Comparison of ENCODE assay signal across 9 cellular contexts in genomic region chr1:184890539-184890973, GRCh38.
DNase-seq lines count a peak whose midpoint lies in the region; ATAC-seq and TF ChIP-seq lines count a peak whose summit lies in the region.
"Had no signal": no experiment of that assay in that cellular context is flagged by ENCODE, and none has a peak within 500 bp of the region (broad histone marks: within the 10 kb centered on the region; RNA-seq: fewer than 3 reads in every experiment).

No MANE protein-coding gene starts in this region.

- peak; percentile 65 for ATAC-seq in mucosa of descending colon

- H3K9me3 ChIP-seq in mucosa of descending colon = no peaks in the 10 kb centered on the region

- no peaks in the 10 kb centered on the region for H3K36me3 ChIP-seq in mucosa of descending colon (ENCODE audit: low read depth)

- DNase-seq in A172 (ENCODE audit: low spot score) (peak; percentile 42), M059J (ENCODE audit: low read depth) (peak; percentile 96), astrocyte of the spinal cord (ENCODE audit: low read depth, low spot score) (peak; percentile 46), mucosa of descending colon (no peak), NCI-H524 (lab: John Stamatoyannopoulos, UW) (no peak), NCI-H1092 (lab: John Stamatoyannopoulos, UW) (no peak), SKM-1 treated with dmso at 0.1 percent for 144 hours (lab: John Stamatoyannopoulos, UW; ENCODE audit: unreplicated experiment) (no peak), NCI-H1105 treated with DMSO at 0.1 percent for 48 hours (lab: John Stamatoyannopoulos, UW) (no peak)
- DNase-seq: NCI-H1417 had no signal

- H3K4me3 ChIP-seq in astrocyte of the spinal cord (ENCODE audit: low read depth, low read length) (no peak overlapping the region), mucosa of descending colon (no peak overlapping the region)

- TF ChIP-seq CTCF in astrocyte of the spinal cord (IDR thresholded peaks at IDR 0.05; ENCODE audit: low read depth, low read length) (no peak), mucosa of descending colon (IDR thresholded peaks at IDR 0.05) (no peak)

- no peaks in the 10 kb centered on the region for H3K4me1 ChIP-seq in mucosa of descending colon (ENCODE audit: low read depth)

- in situ Hi-C loops in astrocyte of the spinal cord (cut with HindIII; ENCODE audit: low sequenced_read_pairs) = no loop called here

- intact Hi-C loops in mucosa of descending colon (cut with DNase I, micrococcal nuclease) = no loop called here

Comparison
In these comparisons a context has a peak if more than half of its experiments do, and no peak if none do; other contexts are left out.
1. DNase-seq: peak in A172 (single experiment), M059J (single experiment) and astrocyte of the spinal cord (single experiment); none in mucosa of descending colon (0 of 3), NCI-H524 (0 of 2), NCI-H1092 (single experiment), SKM-1 treated with dmso at 0.1 percent for 144 hours (single experiment) and NCI-H1105 treated with DMSO at 0.1 percent for 48 hours (single experiment).